Comparison of ENCODE assay signal across 19 cellular contexts in the genomic region with DNA sequence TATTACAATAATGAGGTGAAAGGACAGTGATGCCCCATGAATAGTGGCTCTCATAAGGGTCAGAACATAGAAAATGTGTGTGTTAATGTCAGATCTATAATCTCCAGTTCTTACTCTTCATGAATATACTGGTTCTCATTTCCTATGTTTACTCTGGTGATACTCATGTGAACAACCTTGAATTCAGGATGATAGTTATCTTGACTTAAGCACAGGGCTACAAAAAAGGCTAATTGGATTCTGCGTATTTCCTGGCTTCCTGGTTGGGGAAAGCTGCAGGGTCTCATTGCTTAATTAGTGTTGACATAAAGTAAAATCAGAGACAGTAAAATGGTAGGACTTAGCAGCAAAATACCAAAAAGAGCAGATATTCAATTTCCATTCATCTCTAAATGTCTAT.
DNase-seq lines count a peak whose midpoint lies in the region; ATAC-seq lines count a peak whose summit lies in the region.
"Had no signal": no experiment of that assay in that cellular context is flagged by ENCODE, and none has a peak within 500 bp of the region (broad histone marks: within the 10 kb centered on the region; RNA-seq: fewer than 3 reads in every experiment).

No MANE protein-coding gene starts in this region.

- ATAC-seq in GM21619 (IDR thresholded peaks at IDR 0.05; ENCODE audit: unreplicated experiment) = no peak
- ATAC-seq in GM18867 (IDR thresholded peaks at IDR 0.05; ENCODE audit: unreplicated experiment) = no peak
- ATAC-seq: GM12878 had no signal

- peak; percentile 18 for DNase-seq in NCI-H82 (lab: John Stamatoyannopoulos, UW)
- DNase-seq in NCI-H82 treated with DMSO at 0.1 percent for 48 hours (lab: John Stamatoyannopoulos, UW; ENCODE audit: unreplicated experiment) = no peak
- DNase-seq in NCI-H69 (lab: John Stamatoyannopoulos, UW) = peak; percentile 64
- peak; percentile 46 for DNase-seq in NCI-H748 treated with DMSO at 0.1 percent for 48 hours (lab: John Stamatoyannopoulos, UW)
- DNase-seq in SK-N-DZ (ENCODE audit: low spot score) = peak; percentile 89
- DNase-seq in T-helper 2 cell = no peak
- DNase-seq: C1 segment of cervical spinal cord; Calu3; CD4-positive, alpha-beta memory T cell; COR-L47; DMS79; EL; GDM1; GOT3; H7; HCEC 1CT had no signal

Comparison
In these comparisons a context has a peak if more than half of its experiments do, and no peak if none do; other contexts are left out.
1. DNase-seq: peak in NCI-H82 (single experiment), NCI-H69 (single experiment), NCI-H748 treated with DMSO at 0.1 percent for 48 hours (single experiment) and SK-N-DZ (single experiment); none in NCI-H82 treated with DMSO at 0.1 percent for 48 hours (single experiment) and T-helper 2 cell (0 of 5).